Comparison of ENCODE assay signal across 1 cellular context in genomic region chr12:51621155-51621922, GRCh38.
TF ChIP-seq lines count a peak whose summit lies in the region.

No MANE protein-coding gene starts in this region.

TF ChIP-seq in GM23338, 12 proteins besides CTCF, POLR2A, EP300 and RAD21 (continued from another document):
- no peak for TF ChIP-seq ZNF462 (CRISPR knock-in tag; IDR thresholded peaks at IDR 0.05)
- TF ChIP-seq EZH2 (IDR thresholded peaks at IDR 0.05; ENCODE audit: low read depth, unreplicated experiment): no peak
- no peak for TF ChIP-seq JUNB (IDR thresholded peaks at IDR 0.05; ENCODE audit: unreplicated experiment)
